ENCODE assay signal across 37 cellular contexts in the genomic region with DNA sequence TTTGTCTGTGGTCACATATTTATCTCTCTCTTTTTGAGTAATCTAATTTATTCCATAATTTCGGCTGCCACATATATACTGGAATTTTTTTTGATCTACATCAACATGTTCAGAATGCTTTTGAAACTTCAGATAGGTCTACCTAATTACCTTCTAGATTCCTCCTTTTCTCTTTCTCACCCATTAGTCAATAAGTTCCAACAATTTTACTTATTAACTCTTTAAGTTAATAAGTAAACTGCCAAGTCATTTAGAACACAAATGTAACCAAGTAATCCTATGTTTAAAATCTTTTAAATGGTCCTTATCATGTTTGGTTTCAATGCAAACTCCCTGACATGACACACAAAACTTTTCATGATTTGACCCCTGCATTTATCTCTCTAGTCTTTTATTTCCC.
"Had no signal": no experiment of that assay in that cellular context is flagged by ENCODE, and none has a peak within 500 bp of the region (broad histone marks: within the 10 kb centered on the region; RNA-seq: fewer than 3 reads in every experiment).

No MANE protein-coding gene starts in this region.

- H3K36me3 ChIP-seq: ascending aorta, cardiac muscle cell, MG63, Peyer's patch, WERI-Rb-1 had no signal

- H3K27ac Mint-ChIP-seq: activated CD4-positive, alpha-beta memory T cell treated with anti-CD3 and anti-CD28 coated beads, Interleukin-2, amount 10 ng/mL, durations not matched to agents 7 days and 5 days; activated CD8-positive, alpha-beta memory T cell treated with anti-CD3 and anti-CD28 coated beads, Interleukin-2, amount 10 ng/mL, durations not matched to agents 7 days and 5 days; activated naive CD4-positive, alpha-beta T cell treated with anti-CD3 and anti-CD28 coated beads, Interleukin-2, amount 50 U/mL, for 24 hours; activated naive CD8-positive, alpha-beta T cell treated with anti-CD3 and anti-CD28 coated beads, Interleukin-2, amount 10 ng/mL, durations not matched to agents 7 days and 5 days; activated T-cell treated with anti-CD3 and anti-CD28 coated beads, Interleukin-2, amount 50 U/mL, for 72 hours; activated T-helper 17 cell treated with anti-CD3 and anti-CD28 coated beads, Interleukin-2, amount 50 U/mL, for 72 hours had no signal

- H3K36me3 Mint-ChIP-seq: activated CD8-positive, alpha-beta memory T cell treated with anti-CD3 and anti-CD28 coated beads, Interleukin-2, amount 10 ng/mL, durations not matched to agents 7 days and 5 days; activated naive CD4-positive, alpha-beta T cell treated with anti-CD3 and anti-CD28 coated beads, Interleukin-2, amount 50 U/mL, for 24 hours; activated naive CD8-positive, alpha-beta T cell treated with anti-CD3 and anti-CD28 coated beads, Interleukin-2, amount 10 ng/mL, durations not matched to agents 7 days and 5 days had no signal

- H3K9me3 ChIP-seq: ascending aorta, MG63, Peyer's patch had no signal

- H3K9me3 Mint-ChIP-seq: activated naive CD4-positive, alpha-beta T cell treated with anti-CD3 and anti-CD28 coated beads, Interleukin-2, amount 50 U/mL, for 24 hours; activated naive CD8-positive, alpha-beta T cell treated with anti-CD3 and anti-CD28 coated beads, Interleukin-2, amount 10 ng/mL, durations not matched to agents 7 days and 5 days; activated T-helper 17 cell treated with anti-CD3 and anti-CD28 coated beads, Interleukin-2, amount 50 U/mL, for 72 hours had no signal

- H3K27me3 Mint-ChIP-seq: activated CD4-positive, alpha-beta memory T cell treated with anti-CD3 and anti-CD28 coated beads, Interleukin-2, amount 10 ng/mL, durations not matched to agents 7 days and 5 days; activated CD8-positive, alpha-beta memory T cell treated with anti-CD3 and anti-CD28 coated beads, Interleukin-2, amount 10 ng/mL, durations not matched to agents 7 days and 5 days; activated naive CD8-positive, alpha-beta T cell treated with anti-CD3 and anti-CD28 coated beads, Interleukin-2, amount 10 ng/mL, durations not matched to agents 7 days and 5 days; activated T-helper 17 cell treated with anti-CD3 and anti-CD28 coated beads, Interleukin-2, amount 50 U/mL, for 72 hours; central memory CD8-positive, alpha-beta T cell had no signal

- H3K4me3 Mint-ChIP-seq: activated CD4-positive, alpha-beta memory T cell treated with anti-CD3 and anti-CD28 coated beads, Interleukin-2, amount 10 ng/mL, durations not matched to agents 7 days and 5 days; activated CD8-positive, alpha-beta memory T cell treated with anti-CD3 and anti-CD28 coated beads, Interleukin-2, amount 10 ng/mL, durations not matched to agents 7 days and 5 days; activated naive CD4-positive, alpha-beta T cell treated with anti-CD3 and anti-CD28 coated beads, Interleukin-2, amount 50 U/mL, for 24 hours; activated naive CD8-positive, alpha-beta T cell treated with anti-CD3 and anti-CD28 coated beads, Interleukin-2, amount 10 ng/mL, durations not matched to agents 7 days and 5 days; activated T-cell treated with anti-CD3 and anti-CD28 coated beads, Interleukin-2, amount 50 U/mL, for 72 hours; activated T-helper 17 cell treated with anti-CD3 and anti-CD28 coated beads, Interleukin-2, amount 50 U/mL, for 72 hours; central memory CD8-positive, alpha-beta T cell had no signal

- H3K4me1 ChIP-seq: ascending aorta, Peyer's patch had no signal

- H3K4me3 ChIP-seq: ascending aorta, cardiac muscle cell, MG63, Peyer's patch had no signal

- H3K27me3 ChIP-seq: ascending aorta, cardiac muscle cell, Peyer's patch had no signal

- ATAC-seq: activated CD8-positive, alpha-beta memory T cell treated with anti-CD3 and anti-CD28 coated beads, Interleukin-2, amount 10 ng/mL, durations not matched to agents 7 days and 5 days; activated T-cell treated with anti-CD3 and anti-CD28 coated beads, Interleukin-2, amount 50 U/mL, for 72 hours; activated T-helper 17 cell treated with anti-CD3 and anti-CD28 coated beads, Interleukin-2, amount 50 U/mL, for 72 hours; PC-3; Right ventricle myocardium inferior had no signal

- H3K4me1 Mint-ChIP-seq: activated CD4-positive, alpha-beta memory T cell treated with anti-CD3 and anti-CD28 coated beads, Interleukin-2, amount 10 ng/mL, durations not matched to agents 7 days and 5 days; activated CD8-positive, alpha-beta memory T cell treated with anti-CD3 and anti-CD28 coated beads, Interleukin-2, amount 10 ng/mL, durations not matched to agents 7 days and 5 days; activated naive CD4-positive, alpha-beta T cell treated with anti-CD3 and anti-CD28 coated beads, Interleukin-2, amount 50 U/mL, for 24 hours; activated naive CD8-positive, alpha-beta T cell treated with anti-CD3 and anti-CD28 coated beads, Interleukin-2, amount 10 ng/mL, durations not matched to agents 7 days and 5 days; activated T-helper 17 cell treated with anti-CD3 and anti-CD28 coated beads, Interleukin-2, amount 50 U/mL, for 72 hours; central memory CD8-positive, alpha-beta T cell had no signal

- H3K27ac ChIP-seq: ascending aorta, cardiac muscle cell, Peyer's patch, RWPE1, WERI-Rb-1 had no signal

- DNase-seq: activated CD4-positive, alpha-beta memory T cell treated with anti-CD3 and anti-CD28 coated beads, Interleukin-2, amount 10 ng/mL, durations not matched to agents 7 days and 5 days; activated CD4-positive, alpha-beta T cell treated with anti-CD3 and anti-CD28 coated beads for 1 hour; activated CD4-positive, alpha-beta T cell treated with anti-CD3 and anti-CD28 coated beads for 48 hours; activated CD4-positive, CD25-positive, alpha-beta regulatory T cell; activated CD8-positive, alpha-beta memory T cell treated with anti-CD3 and anti-CD28 coated beads for 24 hours; activated CD8-positive, alpha-beta memory T cell treated with anti-CD3 and anti-CD28 coated beads, Interleukin-2, amount 10 ng/mL, durations not matched to agents 7 days and 5 days; activated CD8-positive, alpha-beta memory T cell treated with anti-CD3 and anti-CD28 coated beads, Interleukin-2, amount 50 U/mL, for 48 hours; activated effector memory CD4-positive, alpha-beta T cell treated with anti-CD3 and anti-CD28 coated beads, Interleukin-2, amount 50 U/mL, for 16 hours; activated naive CD4-positive, alpha-beta T cell; activated naive CD8-positive, alpha-beta T cell treated with anti-CD3 and anti-CD28 coated beads, Interleukin-2, amount 10 ng/mL, durations not matched to agents 7 days and 5 days; activated T-cell treated with anti-CD3 and anti-CD28 coated beads, Interleukin-2, amount 50 U/mL, for 72 hours; amygdala; Kasumi-1; KG1; MG63; NCI-H1048; NCI-H1105 treated with DMSO at 0.1 percent for 48 hours; NCI-H1436; NCI-H1694; NCI-H1930; NCI-H2081 treated with DMSO at 0.1 percent for 48 hours; NCI-H345; NCI-H524 treated with DMSO at 0.1 percent for 48 hours; PC-3; Peyer's patch; SIG-M5; SW 1271; T-helper 1 cell; T1000; WERI-Rb-1 had no signal
